Comparison of ENCODE assay signal across 11 cellular contexts in genomic region chr9:124079176-124079925, GRCh38.
A peak's percentile ranks its signal among the peaks of the same experiment; 100 is the strongest.
DNase-seq lines count a peak whose midpoint lies in the region; ATAC-seq lines count a peak whose summit lies in the region.
"Had no signal": no experiment of that assay in that cellular context is flagged by ENCODE, and none has a peak within 500 bp of the region (broad histone marks: within the 10 kb centered on the region; RNA-seq: fewer than 3 reads in every experiment).

No MANE protein-coding gene starts in this region.

- no peaks in the 10 kb centered on the region for H3K36me3 Mint-ChIP-seq in activated T-cell treated with anti-CD3 and anti-CD28 coated beads, Interleukin-2, amount 50 U/mL, for 72 hours (ENCODE audit: insufficient read depth in 2 of 2)

- DNase-seq in H4 (ENCODE audit: low spot score): peak; percentile 68
- peak; percentile 34 for DNase-seq in RKO (ENCODE audit: low spot score)
- peak; percentile 58 for DNase-seq in fibroblast of gingiva (ENCODE audit: low read depth)
- DNase-seq in pons (ENCODE audit: low spot score): peak; percentile 9
- no peak for DNase-seq in activated T-cell treated with anti-CD3 and anti-CD28 coated beads, Interleukin-2, amount 50 U/mL, for 72 hours
- no peak for DNase-seq in NCI-H82 (lab: John Stamatoyannopoulos, UW)
- DNase-seq: activated naive CD4-positive, alpha-beta T cell treated with Interleukin-2 at 50 U/mL for 16 hours; retina; T-helper 2 cell had no signal

- H3K4me1 Mint-ChIP-seq in activated T-cell treated with anti-CD3 and anti-CD28 coated beads, Interleukin-2, amount 50 U/mL, for 72 hours (ENCODE audit: low read depth): no peaks in the 10 kb centered on the region

- no peaks in the 10 kb centered on the region for H3K9me3 Mint-ChIP-seq in activated T-cell treated with anti-CD3 and anti-CD28 coated beads, Interleukin-2, amount 50 U/mL, for 72 hours

- H3K27ac Mint-ChIP-seq in activated T-cell treated with anti-CD3 and anti-CD28 coated beads, Interleukin-2, amount 50 U/mL, for 72 hours: no peak overlapping the region

- H3K27me3 Mint-ChIP-seq in activated T-cell treated with anti-CD3 and anti-CD28 coated beads, Interleukin-2, amount 50 U/mL, for 72 hours (ENCODE audit: low read depth): peaks cover 16% of the 10 kb centered on the region

- H3K4me3 Mint-ChIP-seq in activated T-cell treated with anti-CD3 and anti-CD28 coated beads, Interleukin-2, amount 50 U/mL, for 72 hours: no peak overlapping the region

- no peak for ATAC-seq in HG03457 (IDR thresholded peaks at IDR 0.05; ENCODE audit: unreplicated experiment)
- no peak for ATAC-seq in activated T-cell treated with anti-CD3 and anti-CD28 coated beads, Interleukin-2, amount 50 U/mL, for 72 hours (replicated peaks in 1 of 2)
- no peak for ATAC-seq in HG02884 (IDR thresholded peaks at IDR 0.05; ENCODE audit: unreplicated experiment)

Comparison
In these comparisons a context has a peak if more than half of its experiments do, and no peak if none do; other contexts are left out.
1. DNase-seq: peak in H4 (single experiment), RKO (single experiment), fibroblast of gingiva (single experiment) and pons (single experiment); none in activated T-cell treated with anti-CD3 and anti-CD28 coated beads, Interleukin-2, amount 50 U/mL, for 72 hours (0 of 2) and NCI-H82 (single experiment).